1 cellular context compared by ENCODE assay signal in genomic region chr2:55282110-55282917, GRCh38.
TF ChIP-seq lines count a peak whose summit lies in the region.

No MANE protein-coding gene starts in this region.

TF ChIP-seq in GM12878, 131 proteins besides CTCF, POLR2A, EP300 and RAD21 (continues in another document):
- TF ChIP-seq, protein P1, sequence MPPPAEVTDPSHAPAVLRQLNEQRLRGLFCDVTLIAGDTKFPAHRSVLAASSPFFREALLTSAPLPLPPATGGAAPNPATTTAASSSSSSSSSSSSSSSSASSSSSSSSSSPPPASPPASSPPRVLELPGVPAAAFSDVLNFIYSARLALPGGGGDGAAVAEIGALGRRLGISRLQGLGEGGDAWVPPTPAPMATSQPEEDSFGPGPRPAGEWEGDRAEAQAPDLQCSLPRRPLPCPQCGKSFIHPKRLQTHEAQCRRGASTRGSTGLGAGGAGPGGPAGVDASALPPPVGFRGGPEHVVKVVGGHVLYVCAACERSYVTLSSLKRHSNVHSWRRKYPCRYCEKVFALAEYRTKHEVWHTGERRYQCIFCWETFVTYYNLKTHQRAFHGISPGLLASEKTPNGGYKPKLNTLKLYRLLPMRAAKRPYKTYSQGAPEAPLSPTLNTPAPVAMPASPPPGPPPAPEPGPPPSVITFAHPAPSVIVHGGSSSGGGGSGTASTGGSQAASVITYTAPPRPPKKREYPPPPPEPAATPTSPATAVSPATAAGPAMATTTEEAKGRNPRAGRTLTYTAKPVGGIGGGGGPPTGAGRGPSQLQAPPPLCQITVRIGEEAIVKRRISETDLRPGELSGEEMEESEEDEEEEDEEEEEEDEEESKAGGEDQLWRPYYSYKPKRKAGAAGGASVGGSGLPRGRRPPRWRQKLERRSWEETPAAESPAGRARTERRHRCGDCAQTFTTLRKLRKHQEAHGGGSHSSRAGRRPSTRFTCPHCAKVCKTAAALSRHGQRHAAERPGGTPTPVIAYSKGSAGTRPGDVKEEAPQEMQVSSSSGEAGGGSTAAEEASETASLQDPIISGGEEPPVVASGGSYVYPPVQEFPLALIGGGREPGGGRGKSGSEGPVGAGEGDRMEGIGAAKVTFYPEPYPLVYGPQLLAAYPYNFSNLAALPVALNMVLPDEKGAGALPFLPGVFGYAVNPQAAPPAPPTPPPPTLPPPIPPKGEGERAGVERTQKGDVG (CRISPR knock-in tag; IDR thresholded peaks at IDR 0.05): no peak
- TF ChIP-seq SRF (IDR thresholded peaks at IDR 0.05; ENCODE audit: low read depth in 2 of 2, low read length in 2 of 2) (peak in 1 of 2 experiments; percentile 24; a peak in 1 of 4 replicates), HDAC6 (IDR thresholded peaks at IDR 0.05; ENCODE audit: unreplicated experiment) (no peak), CBX3 (IDR thresholded peaks at IDR 0.05; ENCODE audit: borderline replicate concordance, low read depth) (no peak), JUND (IDR thresholded peaks at IDR 0.05; ENCODE audit: low read depth, low read length) (no peak), LARP7 (IDR thresholded peaks at IDR 0.05) (peak; percentile 79), ZNF622 (IDR thresholded peaks at IDR 0.05) (no peak), CBFB (IDR thresholded peaks at IDR 0.05; ENCODE audit: low read depth) (peak; percentile 5; the same call in 1 of the 2 replicates), NR2F1 (conservative IDR thresholded peaks at IDR 0.05) (peak; percentile 75), STAT3 (IDR thresholded peaks at IDR 0.05; ENCODE audit: low read depth, low read length) (no peak), BRCA1 (IDR thresholded peaks at IDR 0.05; ENCODE audit: low read depth, low read length) (no peak), BHLHE40 (IDR thresholded peaks at IDR 0.05; ENCODE audit: borderline replicate concordance in 1 of 2, low read depth in 2 of 2, low read length in 1 of 2) (peak in 1 of 2 experiments; percentile 53; a peak in 1 of 4 replicates), PAX5 (IDR thresholded peaks at IDR 0.05; ENCODE audit: borderline replicate concordance, low read depth, low read length) (peak; percentile 5; the same call in 1 of the 2 replicates), TBL1XR1 (IDR thresholded peaks at IDR 0.05; ENCODE audit: low read depth, low read length) (no peak), ZZZ3 (IDR thresholded peaks at IDR 0.05; ENCODE audit: control insufficient read depth, insufficient read length, low read depth) (no peak), HDGF (IDR thresholded peaks at IDR 0.05) (peak; percentile 75; the same call in 1 of the 2 replicates), PML (IDR thresholded peaks at IDR 0.05; ENCODE audit: low read length) (peak; percentile 88), ZNF207 (IDR thresholded peaks at IDR 0.05; ENCODE audit: borderline replicate concordance) (0 out of 2 replicates have a peak, but pooled peaks have one; percentile 39), MAX (IDR thresholded peaks at IDR 0.05; ENCODE audit: low read depth, low read length) (peak; percentile 30; the same call in 1 of the 2 replicates), CREB1 (IDR thresholded peaks at IDR 0.05; ENCODE audit: low read depth) (peak; percentile 66), IKZF1 (conservative IDR thresholded peaks at IDR 0.05) (peak; percentile 89), RUNX3 (IDR thresholded peaks at IDR 0.05; ENCODE audit: low read length) (peak; percentile 4; the same call in 1 of the 2 replicates), E2F4 (IDR thresholded peaks at IDR 0.05; ENCODE audit: low read depth, low read length) (no peak), POLR2AphosphoS5 (IDR thresholded peaks at IDR 0.05; ENCODE audit: low read length) (peak; percentile 94), CHD2 (IDR thresholded peaks at IDR 0.05; ENCODE audit: borderline replicate concordance, low read depth, low read length) (no peak), ZSCAN29 (IDR thresholded peaks at IDR 0.05) (no peak), E4F1 (IDR thresholded peaks at IDR 0.05; ENCODE audit: borderline replicate concordance, partially characterized antibody) (peak; percentile 40), RB1 (IDR thresholded peaks at IDR 0.05; ENCODE audit: borderline replicate concordance) (peak; percentile 69; the same call in 1 of the 2 replicates), BACH1 (IDR thresholded peaks at IDR 0.05; ENCODE audit: borderline replicate concordance) (peak; percentile 81; the same call in 1 of the 2 replicates), TAF1 (IDR thresholded peaks at IDR 0.05; ENCODE audit: borderline replicate concordance, low read depth, low read length) (peak; percentile 82; the same call in 1 of the 2 replicates), GABPA (IDR thresholded peaks at IDR 0.05; ENCODE audit: low read depth) (no peak), SMAD1 (IDR thresholded peaks at IDR 0.05; ENCODE audit: low read depth, partially characterized antibody) (no peak), SMARCA5 (IDR thresholded peaks at IDR 0.05) (peak; percentile 79), SREBF1 (IDR thresholded peaks at IDR 0.05; ENCODE audit: low read length) (no peak), BCL3 (IDR thresholded peaks at IDR 0.05; ENCODE audit: borderline replicate concordance, insufficient read depth, low read depth, low read length, poor library complexity, severe bottlenecking) (peak; percentile 60), IKZF2 (IDR thresholded peaks at IDR 0.05) (0 out of 4 replicates have a peak, but pooled peaks of 1 of the 2 experiments have one; percentile 17), SMAD5 (IDR thresholded peaks at IDR 0.05; ENCODE audit: low read depth) (peak; percentile 73; the same call in 1 of the 2 replicates), RFX5 (IDR thresholded peaks at IDR 0.05; ENCODE audit: low read depth, low read length) (peak; percentile 25; the same call in 1 of the 2 replicates), POLR2AphosphoS2 (IDR thresholded peaks at IDR 0.05; ENCODE audit: low read depth, low read length) (peak; percentile 87), IRF4 (IDR thresholded peaks at IDR 0.05; ENCODE audit: low read depth, low read length) (no peak), MYC (IDR thresholded peaks at IDR 0.05; ENCODE audit: insufficient read depth, insufficient read length, insufficient replicate concordance, low read length, severe bottlenecking) (no peak)
- TF ChIP-seq, protein P2, sequence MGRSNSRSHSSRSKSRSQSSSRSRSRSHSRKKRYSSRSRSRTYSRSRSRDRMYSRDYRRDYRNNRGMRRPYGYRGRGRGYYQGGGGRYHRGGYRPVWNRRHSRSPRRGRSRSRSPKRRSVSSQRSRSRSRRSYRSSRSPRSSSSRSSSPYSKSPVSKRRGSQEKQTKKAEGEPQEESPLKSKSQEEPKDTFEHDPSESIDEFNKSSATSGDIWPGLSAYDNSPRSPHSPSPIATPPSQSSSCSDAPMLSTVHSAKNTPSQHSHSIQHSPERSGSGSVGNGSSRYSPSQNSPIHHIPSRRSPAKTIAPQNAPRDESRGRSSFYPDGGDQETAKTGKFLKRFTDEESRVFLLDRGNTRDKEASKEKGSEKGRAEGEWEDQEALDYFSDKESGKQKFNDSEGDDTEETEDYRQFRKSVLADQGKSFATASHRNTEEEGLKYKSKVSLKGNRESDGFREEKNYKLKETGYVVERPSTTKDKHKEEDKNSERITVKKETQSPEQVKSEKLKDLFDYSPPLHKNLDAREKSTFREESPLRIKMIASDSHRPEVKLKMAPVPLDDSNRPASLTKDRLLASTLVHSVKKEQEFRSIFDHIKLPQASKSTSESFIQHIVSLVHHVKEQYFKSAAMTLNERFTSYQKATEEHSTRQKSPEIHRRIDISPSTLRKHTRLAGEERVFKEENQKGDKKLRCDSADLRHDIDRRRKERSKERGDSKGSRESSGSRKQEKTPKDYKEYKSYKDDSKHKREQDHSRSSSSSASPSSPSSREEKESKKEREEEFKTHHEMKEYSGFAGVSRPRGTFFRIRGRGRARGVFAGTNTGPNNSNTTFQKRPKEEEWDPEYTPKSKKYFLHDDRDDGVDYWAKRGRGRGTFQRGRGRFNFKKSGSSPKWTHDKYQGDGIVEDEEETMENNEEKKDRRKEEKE (IDR thresholded peaks at IDR 0.05): no peak
- TF ChIP-seq, protein P3, sequence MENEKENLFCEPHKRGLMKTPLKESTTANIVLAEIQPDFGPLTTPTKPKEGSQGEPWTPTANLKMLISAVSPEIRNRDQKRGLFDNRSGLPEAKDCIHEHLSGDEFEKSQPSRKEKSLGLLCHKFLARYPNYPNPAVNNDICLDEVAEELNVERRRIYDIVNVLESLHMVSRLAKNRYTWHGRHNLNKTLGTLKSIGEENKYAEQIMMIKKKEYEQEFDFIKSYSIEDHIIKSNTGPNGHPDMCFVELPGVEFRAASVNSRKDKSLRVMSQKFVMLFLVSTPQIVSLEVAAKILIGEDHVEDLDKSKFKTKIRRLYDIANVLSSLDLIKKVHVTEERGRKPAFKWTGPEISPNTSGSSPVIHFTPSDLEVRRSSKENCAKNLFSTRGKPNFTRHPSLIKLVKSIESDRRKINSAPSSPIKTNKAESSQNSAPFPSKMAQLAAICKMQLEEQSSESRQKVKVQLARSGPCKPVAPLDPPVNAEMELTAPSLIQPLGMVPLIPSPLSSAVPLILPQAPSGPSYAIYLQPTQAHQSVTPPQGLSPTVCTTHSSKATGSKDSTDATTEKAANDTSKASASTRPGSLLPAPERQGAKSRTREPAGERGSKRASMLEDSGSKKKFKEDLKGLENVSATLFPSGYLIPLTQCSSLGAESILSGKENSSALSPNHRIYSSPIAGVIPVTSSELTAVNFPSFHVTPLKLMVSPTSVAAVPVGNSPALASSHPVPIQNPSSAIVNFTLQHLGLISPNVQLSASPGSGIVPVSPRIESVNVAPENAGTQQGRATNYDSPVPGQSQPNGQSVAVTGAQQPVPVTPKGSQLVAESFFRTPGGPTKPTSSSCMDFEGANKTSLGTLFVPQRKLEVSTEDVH (IDR thresholded peaks at IDR 0.05; ENCODE audit: low read depth, partially characterized antibody): no peak
- TF ChIP-seq, protein P4, sequence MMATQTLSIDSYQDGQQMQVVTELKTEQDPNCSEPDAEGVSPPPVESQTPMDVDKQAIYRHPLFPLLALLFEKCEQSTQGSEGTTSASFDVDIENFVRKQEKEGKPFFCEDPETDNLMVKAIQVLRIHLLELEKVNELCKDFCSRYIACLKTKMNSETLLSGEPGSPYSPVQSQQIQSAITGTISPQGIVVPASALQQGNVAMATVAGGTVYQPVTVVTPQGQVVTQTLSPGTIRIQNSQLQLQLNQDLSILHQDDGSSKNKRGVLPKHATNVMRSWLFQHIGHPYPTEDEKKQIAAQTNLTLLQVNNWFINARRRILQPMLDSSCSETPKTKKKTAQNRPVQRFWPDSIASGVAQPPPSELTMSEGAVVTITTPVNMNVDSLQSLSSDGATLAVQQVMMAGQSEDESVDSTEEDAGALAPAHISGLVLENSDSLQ (IDR thresholded peaks at IDR 0.05): peak; percentile 25; the same call in 1 of the 2 replicates
